8 cellular contexts compared by ENCODE assay signal in genomic region chr17:10616502-10617119, GRCh38. TPM values are rescaled to one million over a fixed set of nuclear protein-coding genes. Genes with fewer than 3 reads are reported as not detected.
DNase-seq lines count a peak whose midpoint lies in the region; ATAC-seq and TF ChIP-seq lines count a peak whose summit lies in the region.

No MANE protein-coding gene starts in this region.

- no peaks in the 10 kb centered on the region for H3K4me1 Mint-ChIP-seq in endothelial cell (ENCODE audit: unreplicated experiment)

- in situ Hi-C loops in G401 (cut with HindIII; ENCODE audit: low sequenced_read_pairs), result no loop called here

- no peak overlapping the region for H3K4me3 Mint-ChIP-seq in endothelial cell (ENCODE audit: unreplicated experiment)

- H3K27ac Mint-ChIP-seq in endothelial cell (ENCODE audit: unreplicated experiment), result no peak overlapping the region

- TF ChIP-seq CTCF in endothelial cell (IDR thresholded peaks at IDR 0.05; ENCODE audit: unreplicated experiment) (peak; percentile 100), mucosa of descending colon (IDR thresholded peaks at IDR 0.05) (peak; percentile 99)

- H3K9me3 ChIP-seq in mucosa of descending colon, result no peaks in the 10 kb centered on the region

- H3K36me3 Mint-ChIP-seq in endothelial cell (ENCODE audit: low read depth, unreplicated experiment), result no peaks in the 10 kb centered on the region

- DNase-seq in G401 (ENCODE audit: low spot score) (peak; percentile 47), NCI-H82 (lab: John Stamatoyannopoulos, UW) (peak; percentile 95), endothelial cell (ENCODE audit: low spot score) (peak; percentile 93), mucosa of descending colon (peak; percentile 61 to 91 (median 79))
- peak; percentile 33 to 50 for DNase-seq in activated CD8-positive, alpha-beta memory T cell treated with anti-CD3 and anti-CD28 coated beads for 4 hours (ENCODE audit: low read depth in 2 of 2)
- DNase-seq in stimulated activated CD8-positive, alpha-beta memory T cell treated with anti-CD3 and anti-CD28 coated beads, Interleukin-4, amount 100 ng/mL, for 4 hours (ENCODE audit: low read depth in 2 of 2, low spot score in 1 of 2), result peak; percentile 15 to 54

- ATAC-seq in HG03103 (IDR thresholded peaks at IDR 0.05; ENCODE audit: low read depth, unreplicated experiment) (peak; percentile 42), mucosa of descending colon (peak; percentile 82), HG03097 (IDR thresholded peaks at IDR 0.05; ENCODE audit: low FRiP score, unreplicated experiment) (no peak)

- H3K27me3 Mint-ChIP-seq in endothelial cell (ENCODE audit: unreplicated experiment), result peaks cover 5% of the 10 kb centered on the region

- intact Hi-C loops in mucosa of descending colon (cut with DNase I, micrococcal nuclease), result loop anchor here in 1 of 2 donors (5.0 kb wide), 1 partner anchor 289 kb away; no protein-coding TSS in a partner anchor

- H3K4me3 ChIP-seq in mucosa of descending colon, result no peak overlapping the region

- H3K4me1 ChIP-seq in mucosa of descending colon (ENCODE audit: low read depth), result no peaks in the 10 kb centered on the region

- no peaks in the 10 kb centered on the region for H3K36me3 ChIP-seq in mucosa of descending colon (ENCODE audit: low read depth)

- H3K9me3 Mint-ChIP-seq in endothelial cell (ENCODE audit: unreplicated experiment), result no peaks in the 10 kb centered on the region

RNA-seq across cellular contexts. Expression of gene MYH3, which starts 40.5 kb away (rescaled TPM):
- total RNA-seq in G401 (2014; rRNA removed; shearing (Covaris generic)), result 0.34 TPM in 1 of 2 replicates, not detected in the other
- total RNA-seq in endothelial cell (ENCODE audit: unreplicated experiment) (2.1 TPM), mucosa of descending colon (1 to 10 TPM; 2.0 to 3.2 (median 2.3) TPM)

Comparison
In these comparisons a context has a peak if more than half of its experiments do, and no peak if none do; other contexts are left out.
1. DNase-seq: peak in every context shown above with its lines; median percentile 95 in NCI-H82; 93 in endothelial cell; 79 in mucosa of descending colon; 47 in G401; 42 in activated CD8-positive, alpha-beta memory T cell treated with anti-CD3 and anti-CD28 coated beads for 4 hours; 34 in stimulated activated CD8-positive, alpha-beta memory T cell treated with anti-CD3 and anti-CD28 coated beads, Interleukin-4, amount 100 ng/mL, for 4 hours.